In genomic region chr11:34366522-34366921, GRCh38 we compare ENCODE assay signal across 11 cellular contexts. TPM values are rescaled to one million over a fixed set of nuclear protein-coding genes. Genes with fewer than 3 reads are reported as not detected.
DNase-seq lines count a peak whose midpoint lies in the region; ATAC-seq and TF ChIP-seq lines count a peak whose summit lies in the region.
"Had no signal": no experiment of that assay in that cellular context is flagged by ENCODE, and none has a peak within 500 bp of the region (broad histone marks: within the 10 kb centered on the region; RNA-seq: fewer than 3 reads in every experiment).

No MANE protein-coding gene starts in this region.

- H3K4me3 Mint-ChIP-seq in MCF 10A (ENCODE audit: unreplicated experiment) (no peak overlapping the region), endodermal cell (no peak overlapping the region), type B pancreatic cell (no peak overlapping the region)
- no peak overlapping the region for H3K4me3 Mint-ChIP-seq in naive thymus-derived CD8-positive, alpha-beta T cell
- H3K4me3 Mint-ChIP-seq: activated naive CD4-positive, alpha-beta T cell treated with anti-CD3 and anti-CD28 coated beads, Interleukin-2, amount 50 U/mL, for 24 hours had no signal

- no peak for TF ChIP-seq POLR2A in breast epithelium (IDR thresholded peaks at IDR 0.05)

- 53 to 71% methylated on average over 2 of the region's 2 CpGs for WGBS in endodermal cell (ENCODE audit: insufficient coverage in 1 of 2, insufficient read length in 1 of 2), 2 experiments

- no peak for ATAC-seq in GM21825 (IDR thresholded peaks at IDR 0.05; ENCODE audit: unreplicated experiment)
- no peak for ATAC-seq in naive thymus-derived CD8-positive, alpha-beta T cell

- POLR2A ChIA-PET in MCF 10A (lab: Yijun Ruan, JAX), result interaction anchor here (0.6 to 3.1 kb wide), 7 partner anchors 12 to 361 kb away, joined by 3 to 11 read pairs (median 4); partner anchors contain the start of gene CAT
- POLR2A ChIA-PET in naive thymus-derived CD8-positive, alpha-beta T cell (lab: Charles Lee), result no interaction called here

- H3K27ac Mint-ChIP-seq in MCF 10A (ENCODE audit: low read depth, unreplicated experiment) (no peak overlapping the region), endodermal cell (no peak overlapping the region), type B pancreatic cell (no peak overlapping the region)
- peak overlapping the region in 1 of 10 donors; percentile 52 for H3K27ac Mint-ChIP-seq in naive thymus-derived CD8-positive, alpha-beta T cell
- H3K27ac Mint-ChIP-seq: activated naive CD4-positive, alpha-beta T cell treated with anti-CD3 and anti-CD28 coated beads, Interleukin-2, amount 50 U/mL, for 24 hours had no signal

- BruUV-seq in MCF 10A (replicated peaks; lab: Mats Ljungman, UMichigan), result no TSS peak

- H3K9me3 Mint-ChIP-seq in MCF 10A (ENCODE audit: unreplicated experiment), result no peaks in the 10 kb centered on the region
- peaks cover 5% of the 10 kb centered on the region for H3K9me3 Mint-ChIP-seq in endodermal cell
- H3K9me3 Mint-ChIP-seq in type B pancreatic cell, result no peaks in the 10 kb centered on the region
- H3K9me3 Mint-ChIP-seq in naive thymus-derived CD8-positive, alpha-beta T cell, result peaks cover 0 to 2% (median 0%) of the 10 kb centered on the region in 9 donors
- H3K9me3 Mint-ChIP-seq: activated naive CD4-positive, alpha-beta T cell treated with anti-CD3 and anti-CD28 coated beads, Interleukin-2, amount 50 U/mL, for 24 hours had no signal

- H3K27me3 Mint-ChIP-seq in MCF 10A (ENCODE audit: insufficient read depth, unreplicated experiment) (no peaks in the 10 kb centered on the region), endodermal cell (ENCODE audit: insufficient read depth) (peaks cover 6% of the 10 kb centered on the region), type B pancreatic cell (peaks cover 13% of the 10 kb centered on the region)
- peaks cover 0 to 11% (median 7%) of the 10 kb centered on the region in 5 donors for H3K27me3 Mint-ChIP-seq in naive thymus-derived CD8-positive, alpha-beta T cell

- TF ChIP-seq CTCF in MCF 10A (IDR thresholded peaks at IDR 0.05; ENCODE audit: unreplicated experiment) (peak; percentile 56), breast epithelium (IDR thresholded peaks at IDR 0.05) (peak in 1 of 3 donors; percentile 28), endodermal cell (conservative IDR thresholded peaks at IDR 0.05) (peak; percentile 53), type B pancreatic cell (conservative IDR thresholded peaks at IDR 0.05) (peak; percentile 46)

- H3K4me3 ChIP-seq in breast epithelium, result no peak overlapping the region
- H3K4me3 ChIP-seq in endodermal cell (ENCODE audit: low read length), result no peak overlapping the region

- H3K4me1 Mint-ChIP-seq in MCF 10A (ENCODE audit: insufficient read depth, unreplicated experiment) (peaks cover 7% of the 10 kb centered on the region), endodermal cell (peaks cover 11% of the 10 kb centered on the region), type B pancreatic cell (ENCODE audit: unreplicated experiment) (no peaks in the 10 kb centered on the region)
- H3K4me1 Mint-ChIP-seq in naive thymus-derived CD8-positive, alpha-beta T cell, result peaks cover 5 to 14% (median 10%) of the 10 kb centered on the region in 4 donors

- no peaks in the 10 kb centered on the region for H3K27me3 ChIP-seq in breast epithelium
- H3K27me3 ChIP-seq in endodermal cell (ENCODE audit: control insufficient read depth, insufficient read depth, low read length, poor library complexity, severe bottlenecking), result no peaks in the 10 kb centered on the region

- no peak overlapping the region for H3K9ac ChIP-seq in endodermal cell (ENCODE audit: extremely low read depth, low read length, poor library complexity, severe bottlenecking)

- peak; percentile 62 for DNase-seq in MCF 10A (ENCODE audit: unreplicated experiment)
- no peak for DNase-seq in breast epithelium (ENCODE audit: low spot score in 2 of 2)
- DNase-seq in NCI-H146 treated with DMSO at 0.1 percent for 48 hours (lab: John Stamatoyannopoulos, UW; ENCODE audit: unreplicated experiment), result peak; percentile 11
- peak; percentile 51 for DNase-seq in endodermal cell
- no peak for DNase-seq in type B pancreatic cell (ENCODE audit: extremely low spot score, unreplicated experiment)
- DNase-seq in amniotic stem cell (lab: John Stamatoyannopoulos, UW), result no peak
- no peak for DNase-seq in naive thymus-derived CD8-positive, alpha-beta T cell
- DNase-seq: EL, hippocampal formation had no signal

- no peaks in the 10 kb centered on the region for H3K36me3 ChIP-seq in breast epithelium
- no peaks in the 10 kb centered on the region for H3K36me3 ChIP-seq in endodermal cell (ENCODE audit: control insufficient read depth, insufficient read depth, low read length)

- intact Hi-C loops in MCF 10A (cut with micrococcal nuclease) (loop anchor here (1.0 to 5.0 kb wide), 3 partner anchors 102 to 1026 kb away; no protein-coding TSS in a partner anchor), breast epithelium (cut with DNase I; ENCODE audit: low total_unique reads) (no loop called here)

- CTCF ChIA-PET in MCF 10A (lab: Yijun Ruan, JAX), result interaction anchor here (0.6 to 9.8 kb wide), 47 partner anchors 16 to 1505 kb away, joined by 3 to 158 read pairs (median 4); partner anchors contain the start of gene CAT

- no peaks in the 10 kb centered on the region for H3K36me3 Mint-ChIP-seq in MCF 10A (ENCODE audit: insufficient read depth, unreplicated experiment)
- no peaks in the 10 kb centered on the region for H3K36me3 Mint-ChIP-seq in endodermal cell (ENCODE audit: low read depth)
- no peaks in the 10 kb centered on the region for H3K36me3 Mint-ChIP-seq in type B pancreatic cell
- H3K36me3 Mint-ChIP-seq in naive thymus-derived CD8-positive, alpha-beta T cell, result no peaks in the 10 kb centered on the region

- H3K27ac ChIP-seq in breast epithelium (no peak overlapping the region), endodermal cell (ENCODE audit: low read depth, low read length) (no peak overlapping the region)

- peaks cover 0 to 5% of the 10 kb centered on the region in 2 donors for H3K9me3 ChIP-seq in breast epithelium
- no peaks in the 10 kb centered on the region for H3K9me3 ChIP-seq in endodermal cell (ENCODE audit: control insufficient read depth, low read length)

- H3K4me1 ChIP-seq in breast epithelium (no peaks in the 10 kb centered on the region), endodermal cell (ENCODE audit: control insufficient read depth, insufficient read depth, low read length) (no peaks in the 10 kb centered on the region)

RNA-seq across cellular contexts. Expression of gene ABTB2, which starts 8.7 kb away (rescaled TPM):
- total RNA-seq in MCF 10A (2022) (2.9 and 3.1 TPM in 2 replicates), breast epithelium (1 to 10 TPM; 1.3 to 5.6 (median 1.9) TPM), endodermal cell (1 to 10 TPM; 2.9 to 5.2 TPM), type B pancreatic cell (ENCODE audit: low replicate concordance) (9.0 and 13.5 TPM in 2 replicates)
- polyA plus RNA-seq in endodermal cell (2013, experiment 1 of 2), result 8.4 TPM
- 8.3 TPM for polyA plus RNA-seq in endodermal cell (2013, experiment 2 of 2)
- under 1 TPM; 0.69 to 0.81 TPM for total RNA-seq in naive thymus-derived CD8-positive, alpha-beta T cell
- polyA plus RNA-seq in naive thymus-derived CD8-positive, alpha-beta T cell, result under 1 TPM in 1 of 3 donors, not detected in 2; 0.05 TPM

Comparison
In these comparisons a context has a peak if more than half of its experiments do, and no peak if none do; other contexts are left out.
1. DNase-seq: peak in MCF 10A (single experiment), NCI-H146 treated with DMSO at 0.1 percent for 48 hours (single experiment) and endodermal cell (single experiment); none in breast epithelium (0 of 2), type B pancreatic cell (single experiment), amniotic stem cell (single experiment) and naive thymus-derived CD8-positive, alpha-beta T cell (0 of 10).